Comparison of ENCODE assay signal across 21 cellular contexts in the genomic region with DNA sequence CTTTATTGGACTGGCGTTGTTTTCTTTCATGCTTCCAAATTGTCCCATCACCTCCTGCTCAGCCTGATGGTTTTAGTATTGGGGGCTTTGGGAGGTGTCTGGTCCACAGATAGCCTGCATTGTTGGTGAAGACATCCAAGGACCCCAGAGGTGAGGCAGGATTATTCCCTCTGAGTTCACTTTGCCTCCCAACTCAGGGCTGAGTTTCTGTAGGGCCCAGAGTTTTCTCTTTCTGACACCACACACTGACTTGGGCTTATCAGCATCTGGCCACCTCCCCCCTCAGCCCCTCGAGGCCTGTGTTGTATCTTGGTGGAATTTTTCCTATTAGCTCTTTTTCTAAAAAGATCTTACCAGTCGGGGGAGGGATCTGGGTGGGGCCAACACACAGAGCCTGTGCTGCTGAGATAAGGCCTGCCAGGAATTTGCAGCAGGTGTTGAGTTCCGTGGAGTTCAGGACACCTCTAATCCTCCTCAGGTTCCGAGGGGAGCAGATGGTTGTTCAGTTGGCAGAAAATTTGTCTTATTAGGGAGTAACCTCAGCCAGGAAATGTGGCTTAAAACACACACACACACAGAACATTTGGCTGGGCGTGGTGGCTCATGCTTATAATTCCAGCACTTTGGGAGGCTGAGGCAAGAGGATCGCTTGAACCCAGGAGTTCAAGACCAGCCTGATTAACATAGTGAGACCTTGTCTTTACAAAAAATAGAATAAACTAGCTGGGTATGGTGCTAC. TPM values are rescaled to one million over a fixed set of nuclear protein-coding genes. Genes with fewer than 3 reads are reported as not detected.
DNase-seq lines count a peak whose midpoint lies in the region; ATAC-seq and TF ChIP-seq lines count a peak whose summit lies in the region.
"Had no signal": no experiment of that assay in that cellular context is flagged by ENCODE, and none has a peak within 500 bp of the region (broad histone marks: within the 10 kb centered on the region; RNA-seq: fewer than 3 reads in every experiment).

No MANE protein-coding gene starts in this region.

- ATAC-seq in Right ventricle myocardium superior (ENCODE audit: poor library complexity) = no peak
- no peak for ATAC-seq in activated naive CD4-positive, alpha-beta T cell treated with anti-CD3 and anti-CD28 coated beads, Interleukin-2, amount 50 U/mL, for 72 hours
- ATAC-seq: body of pancreas had no signal

- H3K36me3 Mint-ChIP-seq in immature natural killer cell = peaks cover 0 to 5% (median 4%) of the 10 kb centered on the region in 3 donors
- H3K36me3 Mint-ChIP-seq in activated naive CD4-positive, alpha-beta T cell treated with anti-CD3 and anti-CD28 coated beads, Interleukin-2, amount 50 U/mL, for 72 hours = peaks cover 0 to 7% of the 10 kb centered on the region in 2 donors
- H3K36me3 Mint-ChIP-seq: CD4-positive, CD25-positive, alpha-beta regulatory T cell had no signal

- TF ChIP-seq POLR2A in esophagus muscularis mucosa (IDR thresholded peaks at IDR 0.05; ENCODE audit: low read depth) (no peak), ovary (IDR thresholded peaks at IDR 0.05) (no peak)

- intact Hi-C loops in Right ventricle myocardium superior (cut with DNase I) = no loop called here
- intact Hi-C loops in esophagus muscularis mucosa (cut with DNase I) = no loop called here
- intact Hi-C loops in ovary (cut with DNase I) = loop anchor here in 1 of 4 donors (10.0 kb wide), 1 partner anchor 51 kb away; no protein-coding TSS in a partner anchor

- DNase-seq in right atrium auricular region (ENCODE audit: low spot score) (peak; percentile 57), Right ventricle myocardium superior (no peak), esophagus muscularis mucosa (ENCODE audit: extremely low spot score) (no peak), ovary (peak in 1 of 5 donors; percentile 51), immature natural killer cell (no peak), OCI-M1 (lab: John Stamatoyannopoulos, UW) (no peak), SW 1271 (lab: John Stamatoyannopoulos, UW) (no peak)
- no peak for DNase-seq in activated naive CD4-positive, alpha-beta T cell treated with anti-CD3 and anti-CD28 coated beads, Interleukin-2, amount 50 U/mL, for 72 hours (ENCODE audit: low spot score in 2 of 2)
- DNase-seq: activated CD4-positive, alpha-beta T cell treated with anti-CD3 and anti-CD28 coated beads, Interleukin-2, amount 10 ng/mL, durations not matched to agents 7 days and 5 days; activated naive CD4-positive, alpha-beta T cell treated with anti-CD3 and anti-CD28 coated beads for 36 hours; CD4-positive, CD25-positive, alpha-beta regulatory T cell; DMS79 treated with DMSO at 0.1 percent for 48 hours; H9; hippocampal formation; Karpas-422; NCI-H1105 treated with DMSO at 0.1 percent for 48 hours; NCI-H2171 treated with DMSO at 0.1 percent for 48 hours; posterior cingulate gyrus had no signal

- H3K27ac ChIP-seq in right atrium auricular region (no peak overlapping the region), esophagus muscularis mucosa (replicated peaks in 1 of 4) (peak overlapping the region in 3 of 4 donors; percentile 2 to 28 (median 19)), ovary (peak overlapping the region; percentile 56 to 71)
- H3K27ac ChIP-seq: dorsolateral prefrontal cortex had no signal

- H3K4me3 ChIP-seq in right atrium auricular region = no peak overlapping the region
- H3K4me3 ChIP-seq in esophagus muscularis mucosa = no peak overlapping the region
- no peak overlapping the region for H3K4me3 ChIP-seq in ovary
- H3K4me3 ChIP-seq: body of pancreas, dorsolateral prefrontal cortex, testis had no signal

- no peaks in the 10 kb centered on the region for H3K9me3 Mint-ChIP-seq in immature natural killer cell
- no peaks in the 10 kb centered on the region for H3K9me3 Mint-ChIP-seq in activated naive CD4-positive, alpha-beta T cell treated with anti-CD3 and anti-CD28 coated beads, Interleukin-2, amount 50 U/mL, for 72 hours
- H3K9me3 Mint-ChIP-seq: activated CD4-positive, alpha-beta T cell treated with anti-CD3 and anti-CD28 coated beads, Interleukin-2, amount 10 ng/mL, durations not matched to agents 7 days and 5 days; activated naive CD4-positive, alpha-beta T cell treated with anti-CD3 and anti-CD28 coated beads for 36 hours; H9 had no signal

- H3K9me3 ChIP-seq in right atrium auricular region = no peaks in the 10 kb centered on the region
- no peaks in the 10 kb centered on the region for H3K9me3 ChIP-seq in esophagus muscularis mucosa
- no peaks in the 10 kb centered on the region for H3K9me3 ChIP-seq in ovary
- H3K9me3 ChIP-seq: body of pancreas, testis had no signal

- TF ChIP-seq EP300 in esophagus muscularis mucosa (IDR thresholded peaks at IDR 0.05) = no peak
- no peak for TF ChIP-seq EP300 in ovary (IDR thresholded peaks at IDR 0.05)

- H3K27me3 ChIP-seq in right atrium auricular region = peaks cover 0 to 2% of the 10 kb centered on the region in 2 donors
- H3K27me3 ChIP-seq in esophagus muscularis mucosa = peaks cover 0 to 8% (median under 1%) of the 10 kb centered on the region in 4 donors
- no peaks in the 10 kb centered on the region for H3K27me3 ChIP-seq in ovary
- H3K27me3 ChIP-seq: body of pancreas, testis had no signal

- H3K4me1 ChIP-seq in right atrium auricular region (peaks cover 0 to 29% of the 10 kb centered on the region in 2 donors), esophagus muscularis mucosa (peaks cover 8 to 41% (median 22%) of the 10 kb centered on the region in 4 donors), ovary (ENCODE audit: insufficient read depth) (peaks cover 7% of the 10 kb centered on the region)

- no peak for TF ChIP-seq CTCF in right atrium auricular region (IDR thresholded peaks at IDR 0.05)
- no peak for TF ChIP-seq CTCF in esophagus muscularis mucosa (IDR thresholded peaks at IDR 0.05)
- no peak for TF ChIP-seq CTCF in ovary (IDR thresholded peaks at IDR 0.05)

- peaks cover 0 to 9% (median 1%) of the 10 kb centered on the region in 3 donors for H3K27me3 Mint-ChIP-seq in immature natural killer cell (ENCODE audit: low read depth in 3 of 3)

- no peak overlapping the region for H3K4me3 Mint-ChIP-seq in immature natural killer cell
- H3K4me3 Mint-ChIP-seq: activated CD4-positive, alpha-beta T cell treated with anti-CD3 and anti-CD28 coated beads, Interleukin-2, amount 10 ng/mL, durations not matched to agents 7 days and 5 days; activated naive CD4-positive, alpha-beta T cell treated with anti-CD3 and anti-CD28 coated beads for 36 hours; CD4-positive, CD25-positive, alpha-beta regulatory T cell; H9 had no signal

- H3K4me1 Mint-ChIP-seq in immature natural killer cell = peaks cover 0 to under 1% of the 10 kb centered on the region in 2 donors

- no peaks in the 10 kb centered on the region for H3K36me3 ChIP-seq in right atrium auricular region
- no peaks in the 10 kb centered on the region for H3K36me3 ChIP-seq in esophagus muscularis mucosa
- H3K36me3 ChIP-seq in ovary = no peaks in the 10 kb centered on the region

- 71% methylated on average over 7 of the region's 7 CpGs for WGBS in esophagus muscularis mucosa
- WGBS in ovary, 3 donors = 33 to 42% (median 41%) methylated on average over 7 of the region's 7 CpGs

- H3K27ac Mint-ChIP-seq in immature natural killer cell = no peak overlapping the region
- H3K27ac Mint-ChIP-seq in activated naive CD4-positive, alpha-beta T cell treated with anti-CD3 and anti-CD28 coated beads, Interleukin-2, amount 50 U/mL, for 72 hours = no peak overlapping the region
- H3K27ac Mint-ChIP-seq: activated CD4-positive, alpha-beta T cell treated with anti-CD3 and anti-CD28 coated beads, Interleukin-2, amount 10 ng/mL, durations not matched to agents 7 days and 5 days; activated naive CD4-positive, alpha-beta T cell treated with anti-CD3 and anti-CD28 coated beads for 36 hours; CD4-positive, CD25-positive, alpha-beta regulatory T cell had no signal

RNA-seq across cellular contexts. Expression of gene EMILIN2, which starts 7.3 kb away (rescaled TPM):
- total RNA-seq in right atrium auricular region (10 to 100 TPM in 1 of 2 donors, 1 to 10 TPM in 1; 6.9 to 13.2 TPM), Right ventricle myocardium superior (17.7 TPM), esophagus muscularis mucosa (10 to 100 TPM; 10.8 to 24.2 (median 16.7) TPM), ovary (10 to 100 TPM; 32.6 to 40.4 (median 34.3) TPM)
- polyA plus RNA-seq in ovary (10 to 100 TPM; 16.5 to 17.1 TPM), immature natural killer cell (1 to 10 TPM; 3.4 to 9.3 (median 4.4) TPM)
- total RNA-seq in activated naive CD4-positive, alpha-beta T cell treated with anti-CD3 and anti-CD28 coated beads, Interleukin-2, amount 50 U/mL, for 72 hours = 10 to 100 TPM; 13.0 to 24.4 TPM

Comparison
In these comparisons a context has a peak if more than half of its experiments do, and no peak if none do; other contexts are left out.
1. H3K27ac ChIP-seq: peak in esophagus muscularis mucosa (3 of 4) and ovary (2 of 2); none in right atrium auricular region (0 of 2).